ENCODE assay signal across 18 cellular contexts in the genomic region with DNA sequence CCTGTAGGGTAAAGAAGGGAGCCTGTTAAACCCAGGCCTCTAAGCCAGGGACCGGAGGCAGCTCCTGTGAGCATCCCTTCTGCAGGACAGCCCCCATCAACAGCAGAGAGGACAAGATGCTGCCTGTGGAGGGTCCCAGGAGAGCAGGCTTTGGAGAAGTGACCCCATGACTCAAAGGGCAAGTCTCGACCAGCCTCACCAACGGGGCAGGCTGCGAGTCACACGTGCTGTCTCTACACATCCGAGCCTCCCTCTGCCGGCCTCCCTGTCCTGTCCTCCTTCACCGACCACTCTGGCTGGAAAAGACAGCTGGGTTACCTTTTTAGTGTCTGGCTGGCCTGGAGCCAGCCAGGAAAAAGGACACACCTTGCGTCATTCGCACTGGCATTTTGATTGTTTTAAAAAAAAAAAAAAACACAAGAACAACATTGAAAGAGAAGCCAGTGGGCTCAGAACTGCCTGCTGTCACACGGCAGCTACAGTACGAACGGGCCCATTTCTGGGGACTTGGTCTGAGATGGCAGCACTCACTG.
"Had no signal": no experiment of that assay in that cellular context is flagged by ENCODE, and none has a peak within 500 bp of the region (broad histone marks: within the 10 kb centered on the region; RNA-seq: fewer than 3 reads in every experiment).

No MANE protein-coding gene starts in this region.

- DNase-seq: activated B cell treated with CpG ODN at 0.5 μM for 24 hours; activated CD4-positive, alpha-beta T cell treated with anti-CD3 and anti-CD28 coated beads, Interleukin-2, amount 10 ng/mL, durations not matched to agents 24 days and 14 days; activated effector memory CD4-positive, alpha-beta T cell treated with anti-CD3 and anti-CD28 coated beads, Interleukin-2, amount 50 U/mL, for 16 hours; activated naive CD8-positive, alpha-beta T cell treated with anti-CD3 and anti-CD28 coated beads, Interleukin-2, amount 10 ng/mL, durations not matched to agents 7 days and 5 days; activated T-cell treated with anti-CD3 and anti-CD28 coated beads, Interleukin-2, amount 50 U/mL, for 24 hours; anterior cingulate cortex; dermis blood vessel endothelial cell; left ventricle myocardium inferior; ovary; small intestine; substantia nigra; T-helper 17 cell; transverse colon had no signal

- H3K4me1 ChIP-seq: foreskin keratinocyte, transverse colon had no signal

- H3K4me3 Mint-ChIP-seq: activated B cell treated with CpG ODN at 0.5 μM for 24 hours; activated CD4-positive, alpha-beta T cell treated with anti-CD3 and anti-CD28 coated beads, Interleukin-2, amount 10 ng/mL, durations not matched to agents 24 days and 14 days; activated naive CD8-positive, alpha-beta T cell treated with anti-CD3 and anti-CD28 coated beads, Interleukin-2, amount 10 ng/mL, durations not matched to agents 7 days and 5 days; activated T-cell treated with anti-CD3 and anti-CD28 coated beads, Interleukin-2, amount 50 U/mL, for 24 hours; memory B cell; neural crest cell; stimulated activated memory B cell treated with anti-CD40 and anti-IgM and Interleukin-4, amounts not matched to agents 10 μg/mL and 1 μg/mL and 100 μg/mL, for 72 hours; T-helper 17 cell had no signal

- H3K9me3 ChIP-seq: esophagus muscularis mucosa, left ventricle myocardium inferior, ovary, transverse colon had no signal

- ATAC-seq: foreskin keratinocyte; stimulated activated memory B cell treated with anti-CD40 and anti-IgM and Interleukin-4, amounts not matched to agents 10 μg/mL and 1 μg/mL and 100 μg/mL, for 72 hours; T-helper 17 cell had no signal

- H3K4me1 Mint-ChIP-seq: activated CD4-positive, alpha-beta T cell treated with anti-CD3 and anti-CD28 coated beads, Interleukin-2, amount 10 ng/mL, durations not matched to agents 24 days and 14 days; activated naive CD8-positive, alpha-beta T cell treated with anti-CD3 and anti-CD28 coated beads, Interleukin-2, amount 10 ng/mL, durations not matched to agents 7 days and 5 days; memory B cell; stimulated activated memory B cell treated with anti-CD40 and anti-IgM and Interleukin-4, amounts not matched to agents 10 μg/mL and 1 μg/mL and 100 μg/mL, for 72 hours; T-helper 17 cell had no signal

- H3K27me3 Mint-ChIP-seq: activated B cell treated with CpG ODN at 0.5 μM for 24 hours; activated CD4-positive, alpha-beta T cell treated with anti-CD3 and anti-CD28 coated beads, Interleukin-2, amount 10 ng/mL, durations not matched to agents 24 days and 14 days; activated naive CD8-positive, alpha-beta T cell treated with anti-CD3 and anti-CD28 coated beads, Interleukin-2, amount 10 ng/mL, durations not matched to agents 7 days and 5 days; activated T-cell treated with anti-CD3 and anti-CD28 coated beads, Interleukin-2, amount 50 U/mL, for 24 hours; stimulated activated memory B cell treated with anti-CD40 and anti-IgM and Interleukin-4, amounts not matched to agents 10 μg/mL and 1 μg/mL and 100 μg/mL, for 72 hours had no signal

- H3K27ac ChIP-seq: esophagus muscularis mucosa, foreskin keratinocyte, left ventricle myocardium inferior, ovary, transverse colon had no signal

- H3K4me3 ChIP-seq: esophagus muscularis mucosa, left ventricle myocardium inferior, ovary, transverse colon had no signal

- H3K36me3 ChIP-seq: ovary, transverse colon had no signal

- H3K27ac Mint-ChIP-seq: activated B cell treated with CpG ODN at 0.5 μM for 24 hours; activated CD4-positive, alpha-beta T cell treated with anti-CD3 and anti-CD28 coated beads, Interleukin-2, amount 10 ng/mL, durations not matched to agents 24 days and 14 days; activated naive CD8-positive, alpha-beta T cell treated with anti-CD3 and anti-CD28 coated beads, Interleukin-2, amount 10 ng/mL, durations not matched to agents 7 days and 5 days; activated T-cell treated with anti-CD3 and anti-CD28 coated beads, Interleukin-2, amount 50 U/mL, for 24 hours; memory B cell; stimulated activated memory B cell treated with anti-CD40 and anti-IgM and Interleukin-4, amounts not matched to agents 10 μg/mL and 1 μg/mL and 100 μg/mL, for 72 hours; T-helper 17 cell had no signal

- H3K9me3 Mint-ChIP-seq: activated B cell treated with CpG ODN at 0.5 μM for 24 hours; activated CD4-positive, alpha-beta T cell treated with anti-CD3 and anti-CD28 coated beads, Interleukin-2, amount 10 ng/mL, durations not matched to agents 24 days and 14 days; activated naive CD8-positive, alpha-beta T cell treated with anti-CD3 and anti-CD28 coated beads, Interleukin-2, amount 10 ng/mL, durations not matched to agents 7 days and 5 days; activated T-cell treated with anti-CD3 and anti-CD28 coated beads, Interleukin-2, amount 50 U/mL, for 24 hours; memory B cell; neural crest cell; stimulated activated memory B cell treated with anti-CD40 and anti-IgM and Interleukin-4, amounts not matched to agents 10 μg/mL and 1 μg/mL and 100 μg/mL, for 72 hours had no signal

- H3K36me3 Mint-ChIP-seq: activated naive CD8-positive, alpha-beta T cell treated with anti-CD3 and anti-CD28 coated beads, Interleukin-2, amount 10 ng/mL, durations not matched to agents 7 days and 5 days; memory B cell; stimulated activated memory B cell treated with anti-CD40 and anti-IgM and Interleukin-4, amounts not matched to agents 10 μg/mL and 1 μg/mL and 100 μg/mL, for 72 hours had no signal

- H3K27me3 ChIP-seq: esophagus muscularis mucosa, foreskin keratinocyte, ovary, transverse colon had no signal
